Comparison of ENCODE assay signal across 18 cellular contexts in genomic region chr2:44771510-44771909, GRCh38.
DNase-seq lines count a peak whose midpoint lies in the region; ATAC-seq, FAIRE-seq and TF ChIP-seq lines count a peak whose summit lies in the region.
"Had no signal": no experiment of that assay in that cellular context is flagged by ENCODE, and none has a peak within 500 bp of the region (broad histone marks: within the 10 kb centered on the region; RNA-seq: fewer than 3 reads in every experiment).

No MANE protein-coding gene starts in this region.

- 83% methylated on average over 2 of the region's 2 CpGs for WGBS in HepG2 (ENCODE audit: low lambda C conversion rate)
- 79% methylated on average over 2 of the region's 2 CpGs for WGBS in right lobe of liver (ENCODE audit: insufficient coverage, low coverage, low lambda C conversion rate, missing lambda C conversion rate)

- POLR2A ChIA-PET in HepG2 (lab: Yijun Ruan, JAX): no interaction called here

- no peaks in the 10 kb centered on the region for H4K20me1 ChIP-seq in HepG2 (ENCODE audit: insufficient read depth, low read length)

- H2AFZ ChIP-seq in HepG2 (ENCODE audit: low read length): no peak overlapping the region

- H3K79me2 ChIP-seq in HepG2 (ENCODE audit: insufficient read depth, low read length): no peaks in the 10 kb centered on the region

- H3K27me3 ChIP-seq in HepG2 (ENCODE audit: control insufficient read depth in 1 of 2, insufficient read depth in 2 of 2, low read length in 2 of 2) (no peaks in the 10 kb centered on the region), right lobe of liver (no peaks in the 10 kb centered on the region)

- H3K27ac ChIP-seq in HepG2 (ENCODE audit: extremely low read length, insufficient read depth, low read length): no peak overlapping the region
- H3K27ac ChIP-seq in right lobe of liver: no peak overlapping the region
- no peak overlapping the region for H3K27ac ChIP-seq in coronary artery

- H3K4me2 ChIP-seq in HepG2 (ENCODE audit: low read depth, low read length): no peak overlapping the region

- FAIRE-seq in HepG2 (lab: Jason Lieb, UNC): no peak
- FAIRE-seq: GM12891 had no signal

- no peak for TF ChIP-seq EP300 in HepG2 (IDR thresholded peaks at IDR 0.05; ENCODE audit: low read depth in 2 of 2, low read length in 2 of 2)
- TF ChIP-seq EP300 in HepG2 (CRISPR knock-in tag; IDR thresholded peaks at IDR 0.05; ENCODE audit: borderline replicate concordance): no peak

- TF ChIP-seq CTCF in HepG2 (CRISPR knock-in tag; IDR thresholded peaks at IDR 0.05) (no peak), right lobe of liver (IDR thresholded peaks at IDR 0.05) (no peak), coronary artery (IDR thresholded peaks at IDR 0.05) (no peak)

- in situ Hi-C loops in HepG2 (cut with HindIII; ENCODE audit: extremely low pct_ligation_motif_present, low pct_unique_long_range_greater_than_20kb): no loop called here

- H3K36me3 ChIP-seq in HepG2 (replicated peaks in 1 of 2; ENCODE audit: control insufficient read depth in 1 of 2, insufficient read depth in 2 of 2, low read length in 2 of 2) (no peaks in the 10 kb centered on the region), right lobe of liver (no peaks in the 10 kb centered on the region)

- peaks cover 14% of the 10 kb centered on the region for H3K4me1 ChIP-seq in HepG2 (ENCODE audit: insufficient read depth, low read length)
- H3K4me1 ChIP-seq in right lobe of liver: no peaks in the 10 kb centered on the region

- no TSS peak for BruUV-seq in HepG2 (replicated peaks; lab: Mats Ljungman, UMichigan)

- intact Hi-C loops in HepG2 (cut with micrococcal nuclease; ENCODE audit: unreplicated experiment): no loop called here
- intact Hi-C loops in right lobe of liver (cut with DNase I): no loop called here
- intact Hi-C loops in left colon (cut with DNase I, micrococcal nuclease): no loop called here

- H3K9me3 ChIP-seq in HepG2 (ENCODE audit: low read length) (no peaks in the 10 kb centered on the region), right lobe of liver (no peaks in the 10 kb centered on the region)

- TF ChIP-seq RAD21 in HepG2 (CRISPR knock-in tag; IDR thresholded peaks at IDR 0.05): no peak

- TF ChIP-seq POLR2A in HepG2 (IDR thresholded peaks at IDR 0.05; ENCODE audit: insufficient read depth in 1 of 2, low read depth in 2 of 2, low read length in 2 of 2) (no peak), right lobe of liver (IDR thresholded peaks at IDR 0.05) (no peak)

- ATAC-seq in HepG2 (peak; percentile 50; the same call in 2 of the 3 replicates), right lobe of liver (no peak), left colon (peak; percentile 96), GM18520 (IDR thresholded peaks at IDR 0.05; ENCODE audit: unreplicated experiment) (no peak)

- DNase-seq in NCI-H1092 treated with DMSO at 0.1 percent for 48 hours (lab: John Stamatoyannopoulos, UW): peak; percentile 38
- no peak for DNase-seq in NCI-H1092 (lab: John Stamatoyannopoulos, UW)
- DNase-seq in HepG2 (ENCODE audit: low spot score): peak; percentile 23
- no peak for DNase-seq in right lobe of liver
- no peak for DNase-seq in left colon
- DNase-seq in coronary artery (ENCODE audit: low spot score): no peak
- DNase-seq: 8988T; ACHN; C1 segment of cervical spinal cord; Calu3; CD4-positive, alpha-beta T cell; DMS 273 treated with DMSO at 0.1 percent for 48 hours; DMS79 treated with DMSO at 0.1 percent for 48 hours; EL; GOT3; H9 had no signal

- H3K4me3 ChIP-seq in HepG2 (replicated peaks in 1 of 3; ENCODE audit: insufficient read depth in 1 of 3, low read depth in 2 of 3, low read length in 3 of 3) (no peak overlapping the region), right lobe of liver (no peak overlapping the region), coronary artery (no peak overlapping the region)

- CTCF ChIA-PET in HepG2 (lab: Yijun Ruan, JAX; ENCODE audit: low intra/inter-chr PET ratio, low total read pairs): no interaction called here

- no peak overlapping the region for H3K9ac ChIP-seq in HepG2 (ENCODE audit: insufficient read depth, low read depth, low read length)

TF ChIP-seq in HepG2, 621 proteins besides CTCF, POLR2A, EP300 and RAD21:
- no peak for TF ChIP-seq CENPX (CRISPR knock-in tag; IDR thresholded peaks at IDR 0.05)
- no peak for TF ChIP-seq ZNF563 (CRISPR knock-in tag; IDR thresholded peaks at IDR 0.05)
- TF ChIP-seq CREM (IDR thresholded peaks at IDR 0.05): no peak
- TF ChIP-seq CREM (CRISPR knock-in tag; IDR thresholded peaks at IDR 0.05): no peak
- TF ChIP-seq ZNF431 (CRISPR knock-in tag; IDR thresholded peaks at IDR 0.05; ENCODE audit: borderline replicate concordance, low read depth): no peak
- no peak for TF ChIP-seq ZNF501 (CRISPR knock-in tag; IDR thresholded peaks at IDR 0.05)
- no peak for TF ChIP-seq NFKBIZ (CRISPR knock-in tag; IDR thresholded peaks at IDR 0.05)
- TF ChIP-seq ZEB1 (IDR thresholded peaks at IDR 0.05; ENCODE audit: insufficient replicate concordance, low read depth): no peak
- no peak for TF ChIP-seq GFI1 (CRISPR knock-in tag; IDR thresholded peaks at IDR 0.05; ENCODE audit: borderline replicate concordance)
- no peak for TF ChIP-seq ZNF263 (CRISPR knock-in tag; IDR thresholded peaks at IDR 0.05)
- TF ChIP-seq HNF4G (IDR thresholded peaks at IDR 0.05; ENCODE audit: borderline replicate concordance, low read depth, low read length): 0 out of 2 replicates have a peak, but pooled peaks have one; percentile 11
- TF ChIP-seq HNF4G (CRISPR knock-in tag; IDR thresholded peaks at IDR 0.05; ENCODE audit: borderline replicate concordance, low read depth): no peak
- no peak for TF ChIP-seq ASH2L (IDR thresholded peaks at IDR 0.05; ENCODE audit: insufficient read length, low read depth, low read length)
- TF ChIP-seq HNF4A (CRISPR knock-in tag; IDR thresholded peaks at IDR 0.05): 0 out of 2 replicates have a peak, but pooled peaks have one; percentile 36
- TF ChIP-seq, protein P1, sequence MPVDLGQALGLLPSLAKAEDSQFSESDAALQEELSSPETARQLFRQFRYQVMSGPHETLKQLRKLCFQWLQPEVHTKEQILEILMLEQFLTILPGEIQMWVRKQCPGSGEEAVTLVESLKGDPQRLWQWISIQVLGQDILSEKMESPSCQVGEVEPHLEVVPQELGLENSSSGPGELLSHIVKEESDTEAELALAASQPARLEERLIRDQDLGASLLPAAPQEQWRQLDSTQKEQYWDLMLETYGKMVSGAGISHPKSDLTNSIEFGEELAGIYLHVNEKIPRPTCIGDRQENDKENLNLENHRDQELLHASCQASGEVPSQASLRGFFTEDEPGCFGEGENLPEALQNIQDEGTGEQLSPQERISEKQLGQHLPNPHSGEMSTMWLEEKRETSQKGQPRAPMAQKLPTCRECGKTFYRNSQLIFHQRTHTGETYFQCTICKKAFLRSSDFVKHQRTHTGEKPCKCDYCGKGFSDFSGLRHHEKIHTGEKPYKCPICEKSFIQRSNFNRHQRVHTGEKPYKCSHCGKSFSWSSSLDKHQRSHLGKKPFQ (CRISPR knock-in tag; IDR thresholded peaks at IDR 0.05; ENCODE audit: insufficient replicate concordance): no peak
- TF ChIP-seq TARDBP (CRISPR knock-in tag; IDR thresholded peaks at IDR 0.05): no peak
- TF ChIP-seq BHLHE40 (IDR thresholded peaks at IDR 0.05; ENCODE audit: low read length): no peak
- TF ChIP-seq HOXA7 (CRISPR knock-in tag; IDR thresholded peaks at IDR 0.05): no peak
- TF ChIP-seq, protein P2, sequence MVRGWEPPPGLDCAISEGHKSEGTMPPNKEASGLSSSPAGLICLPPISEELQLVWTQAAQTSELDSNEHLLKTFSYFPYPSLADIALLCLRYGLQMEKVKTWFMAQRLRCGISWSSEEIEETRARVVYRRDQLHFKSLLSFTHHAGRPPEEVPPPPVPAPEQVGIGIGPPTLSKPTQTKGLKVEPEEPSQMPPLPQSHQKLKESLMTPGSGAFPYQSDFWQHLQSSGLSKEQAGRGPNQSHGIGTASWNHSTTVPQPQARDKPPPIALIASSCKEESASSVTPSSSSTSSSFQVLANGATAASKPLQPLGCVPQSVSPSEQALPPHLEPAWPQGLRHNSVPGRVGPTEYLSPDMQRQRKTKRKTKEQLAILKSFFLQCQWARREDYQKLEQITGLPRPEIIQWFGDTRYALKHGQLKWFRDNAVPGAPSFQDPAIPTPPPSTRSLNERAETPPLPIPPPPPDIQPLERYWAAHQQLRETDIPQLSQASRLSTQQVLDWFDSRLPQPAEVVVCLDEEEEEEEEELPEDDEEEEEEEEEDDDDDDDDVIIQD (CRISPR knock-in tag; IDR thresholded peaks at IDR 0.05; ENCODE audit: low read depth): no peak
TF ChIP-seq in HepG2: peak in this region for 2.

Comparison
In these comparisons a context has a peak if more than half of its experiments do, and no peak if none do; other contexts are left out.
1. DNase-seq: peak in NCI-H1092 treated with DMSO at 0.1 percent for 48 hours (single experiment) and HepG2 (single experiment); none in NCI-H1092 (single experiment), right lobe of liver (0 of 3), left colon (0 of 2) and coronary artery (single experiment).
2. ATAC-seq: peak in HepG2 (single experiment) and left colon (single experiment); none in right lobe of liver (0 of 4) and GM18520 (single experiment).